Comparison of ENCODE assay signal across 1 cellular context in the genomic region with DNA sequence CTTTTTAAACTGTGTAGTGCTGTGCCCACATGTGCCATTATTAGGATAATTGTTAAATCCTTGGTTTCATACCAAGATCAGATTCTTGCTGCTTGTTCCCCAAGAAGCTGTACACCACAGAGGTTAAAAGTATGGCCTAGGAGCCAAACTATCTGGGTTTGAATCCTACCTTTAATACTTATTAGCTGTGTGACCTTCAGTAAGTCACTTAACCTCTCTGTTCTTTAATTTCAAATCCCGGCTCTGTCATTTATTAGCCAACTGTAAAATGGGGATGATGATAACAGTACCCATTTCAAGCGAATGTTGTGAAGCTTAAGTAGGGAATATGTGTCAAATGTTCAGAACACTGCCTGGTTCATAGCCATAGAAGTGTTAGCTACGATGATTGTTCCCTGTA.
TF ChIP-seq lines count a peak whose summit lies in the region.

No MANE protein-coding gene starts in this region.

TF ChIP-seq in HepG2, 621 proteins besides CTCF, POLR2A, EP300 and RAD21:
- TF ChIP-seq, protein P1, sequence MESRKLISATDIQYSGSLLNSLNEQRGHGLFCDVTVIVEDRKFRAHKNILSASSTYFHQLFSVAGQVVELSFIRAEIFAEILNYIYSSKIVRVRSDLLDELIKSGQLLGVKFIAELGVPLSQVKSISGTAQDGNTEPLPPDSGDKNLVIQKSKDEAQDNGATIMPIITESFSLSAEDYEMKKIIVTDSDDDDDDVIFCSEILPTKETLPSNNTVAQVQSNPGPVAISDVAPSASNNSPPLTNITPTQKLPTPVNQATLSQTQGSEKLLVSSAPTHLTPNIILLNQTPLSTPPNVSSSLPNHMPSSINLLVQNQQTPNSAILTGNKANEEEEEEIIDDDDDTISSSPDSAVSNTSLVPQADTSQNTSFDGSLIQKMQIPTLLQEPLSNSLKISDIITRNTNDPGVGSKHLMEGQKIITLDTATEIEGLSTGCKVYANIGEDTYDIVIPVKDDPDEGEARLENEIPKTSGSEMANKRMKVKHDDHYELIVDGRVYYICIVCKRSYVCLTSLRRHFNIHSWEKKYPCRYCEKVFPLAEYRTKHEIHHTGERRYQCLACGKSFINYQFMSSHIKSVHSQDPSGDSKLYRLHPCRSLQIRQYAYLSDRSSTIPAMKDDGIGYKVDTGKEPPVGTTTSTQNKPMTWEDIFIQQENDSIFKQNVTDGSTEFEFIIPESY (CRISPR knock-in tag; IDR thresholded peaks at IDR 0.05): no peak
- TF ChIP-seq WIZ (CRISPR knock-in tag; IDR thresholded peaks at IDR 0.05) (no peak), TP53 (CRISPR knock-in tag; conservative IDR thresholded peaks at IDR 0.05) (no peak), ZNF768 (CRISPR knock-in tag; IDR thresholded peaks at IDR 0.05) (peak; percentile 46; the same call in 1 of the 2 replicates)
